Comparison of ENCODE assay signal across 9 cellular contexts in genomic region chr10:37076083-37076482, GRCh38. TPM values are rescaled to one million over a fixed set of nuclear protein-coding genes. Genes with fewer than 3 reads are reported as not detected.
"Had no signal": no experiment of that assay in that cellular context is flagged by ENCODE, and none has a peak within 500 bp of the region (broad histone marks: within the 10 kb centered on the region; RNA-seq: fewer than 3 reads in every experiment).

No MANE protein-coding gene starts in this region.

RNA-seq across cellular contexts. Expression of gene ANKRD30A, which starts 49.3 kb away (rescaled TPM):
- total RNA-seq: temporal lobe, thoracic aorta, transverse colon, upper lobe of left lung, ureter, urinary bladder, uterus, vagina had no signal
- polyA plus RNA-seq: stomach, urinary bladder had no signal
